17 cellular contexts compared by ENCODE assay signal in genomic region chr4:153485374-153485773, GRCh38. TPM values are rescaled to one million over a fixed set of nuclear protein-coding genes. Genes with fewer than 3 reads are reported as not detected.
DNase-seq lines count a peak whose midpoint lies in the region; ATAC-seq, FAIRE-seq and TF ChIP-seq lines count a peak whose summit lies in the region.
"Had no signal": no experiment of that assay in that cellular context is flagged by ENCODE, and none has a peak within 500 bp of the region (broad histone marks: within the 10 kb centered on the region; RNA-seq: fewer than 3 reads in every experiment).

No MANE protein-coding gene starts in this region.

- DNase-seq in T-helper 1 cell (no peak), GM12878 (ENCODE audit: low read depth, low spot score) (no peak), sigmoid colon (no peak), posterior cingulate gyrus (no peak), C1 segment of cervical spinal cord (lab: John Stamatoyannopoulos, UW) (no peak), kidney tubule cell (ENCODE audit: low spot score) (no peak)
- DNase-seq: head of caudate nucleus, NCI-H1694, small intestine, testis had no signal

- H2AFZ ChIP-seq in GM12878 (ENCODE audit: control insufficient read depth, low read depth, low read length): no peak overlapping the region

- CTCF ChIA-PET in GM12878 (lab: Yijun Ruan, JAX): interaction anchor here (1.2 to 4.7 kb wide), 5 partner anchors 11 to 52 kb away, joined by 11 to 30 read pairs (median 13); no protein-coding TSS in a partner anchor

- WGBS in GM12878 (ENCODE audit: insufficient coverage, insufficient replicate concordance, low lambda C conversion rate, missing lambda C conversion rate): 4% methylated on average over 1 of the region's 1 CpG
- 30 to 60% methylated on average over 1 of the region's 1 CpG for WGBS in sigmoid colon, 2 donors

- H3K9ac ChIP-seq in HUES48 (ENCODE audit: low read depth, low read length) (no peak overlapping the region), GM12878 (ENCODE audit: control insufficient read depth, insufficient read depth, low read length) (no peak overlapping the region)

- H3K4me2 ChIP-seq in GM12878 (ENCODE audit: control insufficient read depth, insufficient read depth): peak overlapping the region; percentile 87

- H3K4me1 Mint-ChIP-seq in T-helper 1 cell treated with Interleukin-12 subunit alpha and Interleukin-12 subunit beta and Interleukin-4 antibody, amounts not matched to agents 30 μg/mL and 1 μg/mL, for 36 hours (ENCODE audit: low read depth): peaks cover 64% of the 10 kb centered on the region

- peaks cover 18% of the 10 kb centered on the region for H3K36me3 Mint-ChIP-seq in T-helper 1 cell treated with Interleukin-12 subunit alpha and Interleukin-12 subunit beta and Interleukin-4 antibody, amounts not matched to agents 30 μg/mL and 1 μg/mL, for 36 hours (ENCODE audit: low read depth)

- TF ChIP-seq EP300 in GM12878 (IDR thresholded peaks at IDR 0.05; ENCODE audit: borderline replicate concordance in 1 of 2, control insufficient read depth in 1 of 2, low read depth in 2 of 2, low read length in 2 of 2): no peak
- no peak for TF ChIP-seq EP300 in sigmoid colon (IDR thresholded peaks at IDR 0.05)

- H3K4me1 ChIP-seq in HUES48 (ENCODE audit: control insufficient read depth, insufficient read depth, low read length) (peaks cover 47% of the 10 kb centered on the region), GM12878 (ENCODE audit: control insufficient read depth, insufficient read depth, low read length) (peaks cover 55% of the 10 kb centered on the region), sigmoid colon (peaks cover 0 to 57% (median 44%) of the 10 kb centered on the region in 4 donors)
- H3K4me1 ChIP-seq: testis had no signal

- intact Hi-C loops in GM12878 (cut with micrococcal nuclease; ENCODE audit: unreplicated experiment) (loop anchor here (5.0 kb wide), 2 partner anchors 138 to 157 kb away; no protein-coding TSS in a partner anchor), sigmoid colon (cut with DNase I) (no loop called here), posterior cingulate gyrus (cut with DNase I) (no loop called here)

- POLR2A ChIA-PET in GM12878 (lab: Charles Lee): interaction anchor here (1.4 to 18.1 kb wide), 3 partner anchors 14 to 84 kb away, joined by 5 to 322 read pairs (median 268); partner anchors contain the start of gene TMEM131L

- TF ChIP-seq RAD21 in GM12878 (IDR thresholded peaks at IDR 0.05; ENCODE audit: insufficient read depth, low read depth, low read length): no peak

- H3K4me3 Mint-ChIP-seq in T-helper 1 cell treated with Interleukin-12 subunit alpha and Interleukin-12 subunit beta and Interleukin-4 antibody, amounts not matched to agents 30 μg/mL and 1 μg/mL, for 36 hours: no peak overlapping the region

- no peak for ATAC-seq in GM12878
- ATAC-seq: activated CD4-positive, CD25-positive, alpha-beta regulatory T cell treated with anti-CD3 and anti-CD28 coated beads, Interleukin-2, amount 50 U/mL, for 24 hours; left lobe of liver had no signal

- H3K27ac ChIP-seq in HUES48 (ENCODE audit: low read depth, low read length): peak overlapping the region; percentile 84
- peak overlapping the region; percentile 81; the same call in 1 of the 2 replicates for H3K27ac ChIP-seq in GM12878 (ENCODE audit: control insufficient read depth, insufficient read depth)
- H3K27ac ChIP-seq in sigmoid colon: peak overlapping the region in 3 of 4 donors; percentile 70 to 84 (median 80)
- H3K27ac ChIP-seq: testis had no signal

- TF ChIP-seq CTCF in GM12878 (IDR thresholded peaks at IDR 0.05 in 2 of 3, conservative IDR thresholded peaks at IDR 0.05 in 1 of 3; ENCODE audit: control insufficient read depth in 2 of 3, extremely low read depth in 1 of 3, insufficient read depth in 1 of 3, low read depth in 3 of 3, low read length in 3 of 3) (no peak), sigmoid colon (IDR thresholded peaks at IDR 0.05) (no peak)

- H3K4me3 ChIP-seq in HUES48 (ENCODE audit: low read depth, low read length): no peak overlapping the region
- peak overlapping the region; percentile 85 for H3K4me3 ChIP-seq in GM12878
- no peak overlapping the region for H3K4me3 ChIP-seq in sigmoid colon
- H3K4me3 ChIP-seq: testis had no signal

- no peaks in the 10 kb centered on the region for H3K9me3 ChIP-seq in HUES48 (ENCODE audit: control insufficient read depth, insufficient read depth, low read length)
- no peaks in the 10 kb centered on the region; the same call in 2 of the 3 replicates for H3K9me3 ChIP-seq in GM12878 (replicated peaks; ENCODE audit: control insufficient read depth, insufficient read depth, low read length)
- no peaks in the 10 kb centered on the region for H3K9me3 ChIP-seq in sigmoid colon
- H3K9me3 ChIP-seq: testis had no signal

- RAD21 ChIA-PET in GM12878 (lab: Charles Lee; ENCODE audit: unreplicated experiment): interaction anchor here (1.3 to 15.3 kb wide), 6 partner anchors 10 to 52 kb away, joined by 4 to 429 read pairs (median 42); partner anchors contain the start of gene TMEM131L

- H3K27me3 Mint-ChIP-seq in T-helper 1 cell treated with Interleukin-12 subunit alpha and Interleukin-12 subunit beta and Interleukin-4 antibody, amounts not matched to agents 30 μg/mL and 1 μg/mL, for 36 hours (ENCODE audit: low read depth): no peaks in the 10 kb centered on the region

- no peaks in the 10 kb centered on the region for H4K20me1 ChIP-seq in GM12878 (ENCODE audit: control insufficient read depth, insufficient read depth)

- H3K27ac Mint-ChIP-seq in T-helper 1 cell treated with Interleukin-12 subunit alpha and Interleukin-12 subunit beta and Interleukin-4 antibody, amounts not matched to agents 30 μg/mL and 1 μg/mL, for 36 hours: peak overlapping the region; percentile 70
- H3K27ac Mint-ChIP-seq: activated T-helper 2 cell treated with anti-CD3 and anti-CD28 coated beads, Interferon-gamma antibody, Interleukin-2, Interleukin-4, amounts not matched to agents 10 μg/mL and 5 μg/mL and 100 μg/mL, durations not matched to agents 14 hours and 24 hours and 36 hours had no signal

- in situ Hi-C loops in GM12878 (cut with MboI): no loop called here

- peaks cover 95% of the 10 kb centered on the region for H3K79me2 ChIP-seq in GM12878 (ENCODE audit: control insufficient read depth, insufficient read depth, low read length)

- FAIRE-seq in GM12878 (lab: Jason Lieb, UNC): no peak
- FAIRE-seq: A204.1, endometrium, small intestine had no signal

- no peaks in the 10 kb centered on the region for H3K9me3 Mint-ChIP-seq in T-helper 1 cell treated with Interleukin-12 subunit alpha and Interleukin-12 subunit beta and Interleukin-4 antibody, amounts not matched to agents 30 μg/mL and 1 μg/mL, for 36 hours
- H3K9me3 Mint-ChIP-seq: activated T-helper 2 cell treated with anti-CD3 and anti-CD28 coated beads, Interferon-gamma antibody, Interleukin-2, Interleukin-4, amounts not matched to agents 10 μg/mL and 5 μg/mL and 100 μg/mL, durations not matched to agents 14 hours and 24 hours and 36 hours had no signal

- H3K36me3 ChIP-seq in HUES48 (ENCODE audit: control insufficient read depth, insufficient read depth, low read length): 0 out of 2 replicates have a peak, but pooled peaks cover 5% of the 10 kb centered on the region
- peaks cover 8 to 10% of the 10 kb centered on the region in 2 experiments; a peak in 3 of 4 replicates for H3K36me3 ChIP-seq in GM12878 (ENCODE audit: control insufficient read depth in 2 of 2, insufficient read depth in 2 of 2, low read length in 1 of 2)
- H3K36me3 ChIP-seq in sigmoid colon: no peaks in the 10 kb centered on the region

- TF ChIP-seq POLR2A in GM12878 (IDR thresholded peaks at IDR 0.05; ENCODE audit: low read depth, low read length) (no peak), sigmoid colon (IDR thresholded peaks at IDR 0.05) (no peak)

- BruUV-seq in GM12878 (replicated peaks; lab: Mats Ljungman, UMichigan): no TSS peak

- H3K27me3 ChIP-seq in HUES48 (ENCODE audit: control insufficient read depth, insufficient read depth, low read length) (no peaks in the 10 kb centered on the region), GM12878 (replicated peaks in 1 of 2; ENCODE audit: control insufficient read depth in 2 of 2, insufficient read depth in 2 of 2, low read length in 1 of 2) (no peaks in the 10 kb centered on the region), sigmoid colon (no peaks in the 10 kb centered on the region)
- H3K27me3 ChIP-seq: testis had no signal

- SMC1A ChIA-PET in GM12878 (lab: Charles Lee; ENCODE audit: uncharacterized antibody, unreplicated experiment): interaction anchor here (1.5 to 14.0 kb wide), 8 partner anchors 13 to 86 kb away, joined by 3 to 356 read pairs (median 22); partner anchors contain the start of gene TMEM131L

TF ChIP-seq in GM12878, 131 proteins besides CTCF, POLR2A, EP300 and RAD21 (continues in another document):
- TF ChIP-seq EGR1 (IDR thresholded peaks at IDR 0.05; ENCODE audit: borderline replicate concordance in 1 of 2, low read depth in 2 of 2, low read length in 2 of 2): no peak
- TF ChIP-seq STAT3 (IDR thresholded peaks at IDR 0.05; ENCODE audit: low read depth, low read length): no peak
- no peak for TF ChIP-seq ZBED1 (IDR thresholded peaks at IDR 0.05; ENCODE audit: borderline replicate concordance)
- TF ChIP-seq MXI1 (IDR thresholded peaks at IDR 0.05; ENCODE audit: low read depth, low read length): no peak
- no peak for TF ChIP-seq EZH2 (IDR thresholded peaks at IDR 0.05; ENCODE audit: borderline replicate concordance, control insufficient read depth, low read depth, low read length)
- no peak for TF ChIP-seq IKZF2 (IDR thresholded peaks at IDR 0.05)
- TF ChIP-seq MYB (IDR thresholded peaks at IDR 0.05; ENCODE audit: borderline replicate concordance, low read depth, low read length): no peak
- TF ChIP-seq YBX1 (IDR thresholded peaks at IDR 0.05): no peak

RNA-seq across cellular contexts. Expression of gene TMEM131L, which starts 19.2 kb away (rescaled TPM):
- total RNA-seq in GM12878 (2013; cell fraction: nucleolus; rRNA removed): 766 and 777 TPM in 2 replicates
- total RNA-seq in GM12878 (2014; rRNA removed): 77.0 and 90.4 TPM in 2 replicates
- total RNA-seq in GM12878 (2014; rRNA removed; fragmentation: Illumina TruSeq; extraction: Trizol): 64.0 and 66.4 TPM in 2 replicates
- total RNA-seq in GM12878 (2021): 77.8 and 85.2 TPM in 2 replicates
- polyA plus RNA-seq in GM12878 (2011; ENCODE audit: low read depth): 39.6 TPM
- 90.9 and 101 TPM in 2 replicates for polyA plus RNA-seq in GM12878 (2011; rRNA removed)
- 65.6 and 84.8 TPM in 2 replicates for polyA plus RNA-seq in GM12878 (2011; cell fraction: cytosol; rRNA removed)
- 169 and 183 TPM in 2 replicates for polyA plus RNA-seq in GM12878 (2011; cell fraction: nucleus; rRNA removed)
- polyA plus RNA-seq in GM12878 (2012): 45.1 and 70.5 TPM in 2 replicates
- polyA plus RNA-seq in GM12878 (2014; fragmentation: Illumina TruSeq; extraction: Trizol): 74.3 and 94.5 TPM in 2 replicates
- 1 to 10 TPM; 8.5 to 9.5 TPM for polyA plus RNA-seq in GM12878 (2014; fragmentation: Nextera tagmentation; extraction: Ambion mirVana)
- 47.1 and 47.5 TPM in 2 replicates for polyA plus RNA-seq in GM12878 (2014; rRNA removed)
- polyA plus RNA-seq in GM12878 (2016; fragmentation: Nextera tagmentation; extraction: Ambion mirVana): 10 to 100 TPM; 74.5 TPM
- polyA minus RNA-seq in GM12878 (2011; rRNA and poly(A)+ RNA removed): 177 and 187 TPM in 2 replicates
- 53.1 and 74.4 TPM in 2 replicates for polyA minus RNA-seq in GM12878 (2011; cell fraction: cytosol; rRNA and poly(A)+ RNA removed)
- polyA minus RNA-seq in GM12878 (2011; cell fraction: nucleus; rRNA and poly(A)+ RNA removed): 194 and 231 TPM in 2 replicates
- 10 to 100 TPM in 3 of 4 donors, 1 to 10 TPM in 1; 8.2 to 27.2 (median 15.6) TPM for total RNA-seq in sigmoid colon
- 10 to 100 TPM in 1 of 3 donors, under 1 TPM in 2; 0.60 to 15.2 (median 0.69) TPM for polyA plus RNA-seq in sigmoid colon
